28 cellular contexts compared by ENCODE assay signal in the genomic region with DNA sequence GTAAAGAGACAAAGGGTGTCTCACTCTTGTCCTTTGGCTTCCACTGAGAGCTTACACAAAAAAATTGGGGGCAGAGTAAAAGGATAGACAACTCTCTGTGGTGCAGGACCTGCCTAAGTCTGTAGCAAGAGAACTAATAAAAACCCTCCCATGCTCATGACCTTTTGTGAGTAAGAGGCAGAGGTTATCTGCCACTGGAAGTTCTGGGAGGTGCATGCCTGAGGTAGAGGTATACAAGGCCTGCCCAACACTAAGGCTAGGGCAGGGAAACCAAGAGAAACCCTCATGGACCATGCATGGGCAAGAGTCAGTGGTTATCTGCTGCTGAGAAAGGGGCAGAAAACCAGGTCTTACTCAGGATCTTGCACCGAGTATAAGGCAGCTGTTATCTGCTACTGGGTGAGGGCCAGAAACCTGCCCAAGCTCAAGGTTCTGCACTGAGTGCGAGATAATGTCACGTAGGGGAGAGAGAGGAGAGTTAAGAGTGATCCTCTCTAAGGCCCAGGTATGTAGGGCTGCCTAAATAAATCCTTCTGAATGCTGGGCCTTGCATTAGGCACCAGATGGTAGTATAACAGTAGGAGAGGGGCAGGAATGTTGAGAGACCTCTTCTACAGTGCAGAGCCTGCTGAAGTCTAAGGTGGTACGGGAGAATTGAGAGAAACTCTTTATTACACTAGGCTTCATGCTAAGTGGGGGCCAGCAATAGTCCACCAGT.
DNase-seq lines count a peak whose midpoint lies in the region; ATAC-seq and TF ChIP-seq lines count a peak whose summit lies in the region.
"Had no signal": no experiment of that assay in that cellular context is flagged by ENCODE, and none has a peak within 500 bp of the region (broad histone marks: within the 10 kb centered on the region; RNA-seq: fewer than 3 reads in every experiment).

No MANE protein-coding gene starts in this region.

- ATAC-seq in stimulated activated memory B cell treated with anti-CD40 and anti-IgM and Interleukin-4, amounts not matched to agents 10 μg/mL and 1 μg/mL and 100 μg/mL, for 72 hours: peak; percentile 24
- ATAC-seq in GM18858 (IDR thresholded peaks at IDR 0.05; ENCODE audit: unreplicated experiment): no peak
- ATAC-seq: activated T-helper 17 cell treated with anti-CD3 and anti-CD28 coated beads, Interleukin-2, amount 50 U/mL, for 72 hours; gastrocnemius medialis; naive thymus-derived CD4-positive, alpha-beta T cell had no signal

- H3K4me1 Mint-ChIP-seq in stimulated activated memory B cell treated with anti-CD40 and anti-IgM and Interleukin-4, amounts not matched to agents 10 μg/mL and 1 μg/mL and 100 μg/mL, for 72 hours: no peaks in the 10 kb centered on the region
- no peaks in the 10 kb centered on the region for H3K4me1 Mint-ChIP-seq in activated naive CD8-positive, alpha-beta T cell treated with anti-CD3 and anti-CD28 coated beads for 36 hours
- H3K4me1 Mint-ChIP-seq: activated T-helper 17 cell treated with anti-CD3 and anti-CD28 coated beads, Interleukin-2, amount 50 U/mL, for 72 hours; immature natural killer cell had no signal

- intact Hi-C loops in left ventricle myocardium inferior (cut with micrococcal nuclease) (no loop called here), cardiac septum (cut with DNase I) (no loop called here), dorsolateral prefrontal cortex (cut with DNase I) (no loop called here)

- no peak overlapping the region for H3K27ac Mint-ChIP-seq in stimulated activated memory B cell treated with anti-CD40 and anti-IgM and Interleukin-4, amounts not matched to agents 10 μg/mL and 1 μg/mL and 100 μg/mL, for 72 hours
- H3K27ac Mint-ChIP-seq in activated naive CD8-positive, alpha-beta T cell treated with anti-CD3 and anti-CD28 coated beads for 36 hours: no peak overlapping the region
- H3K27ac Mint-ChIP-seq: activated T-helper 17 cell treated with anti-CD3 and anti-CD28 coated beads, Interleukin-2, amount 50 U/mL, for 72 hours; dendritic cell treated with granulocyte-macrophage colony-stimulating factor and Interleukin-4, amounts not matched to agents 40 ng/mL and 50 ng/mL, for 4 days; immature natural killer cell; naive thymus-derived CD4-positive, alpha-beta T cell had no signal

- TF ChIP-seq CTCF in left ventricle myocardium inferior (IDR thresholded peaks at IDR 0.05; ENCODE audit: borderline replicate concordance): peak; percentile 19
- peak; percentile 24; the same call in 1 of the 2 replicates for TF ChIP-seq CTCF in WERI-Rb-1 (IDR thresholded peaks at IDR 0.05; ENCODE audit: low read depth, low read length)
- no peak for TF ChIP-seq CTCF in dorsolateral prefrontal cortex (IDR thresholded peaks at IDR 0.05 in 54 of 56, conservative IDR thresholded peaks at IDR 0.05 in 2 of 56; ENCODE audit: low read depth in 1 of 56, partially characterized antibody in 56 of 56)

- H3K36me3 Mint-ChIP-seq in stimulated activated memory B cell treated with anti-CD40 and anti-IgM and Interleukin-4, amounts not matched to agents 10 μg/mL and 1 μg/mL and 100 μg/mL, for 72 hours: no peaks in the 10 kb centered on the region
- H3K36me3 Mint-ChIP-seq in activated naive CD8-positive, alpha-beta T cell treated with anti-CD3 and anti-CD28 coated beads for 36 hours: no peaks in the 10 kb centered on the region
- H3K36me3 Mint-ChIP-seq: immature natural killer cell; naive thymus-derived CD4-positive, alpha-beta T cell had no signal

- H3K27ac ChIP-seq in left ventricle myocardium inferior (replicated peaks) (no peak overlapping the region), WERI-Rb-1 (peak overlapping the region; percentile 9; the same call in 1 of the 2 replicates), dorsolateral prefrontal cortex (no peak overlapping the region)
- H3K27ac ChIP-seq: cardiac muscle cell, gastrocnemius medialis, transverse colon had no signal

- no peak overlapping the region for H3K4me3 ChIP-seq in left ventricle myocardium inferior
- no peak overlapping the region for H3K4me3 ChIP-seq in WERI-Rb-1 (ENCODE audit: low read depth, low read length)
- H3K4me3 ChIP-seq in dorsolateral prefrontal cortex: no peak overlapping the region
- H3K4me3 ChIP-seq: cardiac muscle cell, gastrocnemius medialis, HAP-1, transverse colon had no signal

- DNase-seq in left ventricle myocardium inferior (no peak), cardiac septum (ENCODE audit: low spot score) (no peak), WERI-Rb-1 (no peak), islet precursor cell (peak; percentile 57), dorsolateral prefrontal cortex (no peak)
- DNase-seq in activated naive CD8-positive, alpha-beta T cell treated with anti-CD3 and anti-CD28 coated beads for 36 hours: no peak
- DNase-seq: ACHN; activated CD4-positive, alpha-beta T cell treated with anti-CD3 and anti-CD28 coated beads, Interleukin-2, amount 50 U/mL, for 1 hour; activated naive CD4-positive, alpha-beta T cell treated with anti-CD3 and anti-CD28 coated beads, Interleukin-2, amount 50 U/mL, for 16 hours; aorta; DMS53; gastrocnemius medialis; hippocampal formation; immature natural killer cell; mesendoderm; naive thymus-derived CD4-positive, alpha-beta T cell; NCI-H1436 treated with DMSO at 0.1 percent for 48 hours; NCI-H510A treated with DMSO at 0.1 percent for 48 hours; nucleus accumbens; SW 1271; T-helper 9 cell; transverse colon had no signal

- no peak overlapping the region for H3K4me3 Mint-ChIP-seq in stimulated activated memory B cell treated with anti-CD40 and anti-IgM and Interleukin-4, amounts not matched to agents 10 μg/mL and 1 μg/mL and 100 μg/mL, for 72 hours
- H3K4me3 Mint-ChIP-seq in activated naive CD8-positive, alpha-beta T cell treated with anti-CD3 and anti-CD28 coated beads for 36 hours: no peak overlapping the region
- H3K4me3 Mint-ChIP-seq: activated T-helper 17 cell treated with anti-CD3 and anti-CD28 coated beads, Interleukin-2, amount 50 U/mL, for 72 hours; dendritic cell treated with granulocyte-macrophage colony-stimulating factor and Interleukin-4, amounts not matched to agents 40 ng/mL and 50 ng/mL, for 4 days; immature natural killer cell; naive thymus-derived CD4-positive, alpha-beta T cell had no signal

- no peaks in the 10 kb centered on the region for H3K4me1 ChIP-seq in left ventricle myocardium inferior
- H3K4me1 ChIP-seq: HAP-1, transverse colon had no signal

- H3K27me3 ChIP-seq in left ventricle myocardium inferior (ENCODE audit: low read depth): no peaks in the 10 kb centered on the region
- no peaks in the 10 kb centered on the region for H3K27me3 ChIP-seq in WERI-Rb-1 (ENCODE audit: insufficient read depth, low read depth, severe bottlenecking)
- no peaks in the 10 kb centered on the region for H3K27me3 ChIP-seq in dorsolateral prefrontal cortex
- H3K27me3 ChIP-seq: cardiac muscle cell, gastrocnemius medialis, transverse colon had no signal

- H3K9me3 Mint-ChIP-seq in stimulated activated memory B cell treated with anti-CD40 and anti-IgM and Interleukin-4, amounts not matched to agents 10 μg/mL and 1 μg/mL and 100 μg/mL, for 72 hours: peaks cover 8% of the 10 kb centered on the region
- peaks cover 3% of the 10 kb centered on the region for H3K9me3 Mint-ChIP-seq in activated naive CD8-positive, alpha-beta T cell treated with anti-CD3 and anti-CD28 coated beads for 36 hours

- H3K9me3 ChIP-seq in left ventricle myocardium inferior (replicated peaks) (peaks cover 13% of the 10 kb centered on the region), WERI-Rb-1 (ENCODE audit: severe bottlenecking) (peaks cover 7% of the 10 kb centered on the region)
- H3K9me3 ChIP-seq: gastrocnemius medialis, HAP-1 had no signal

- no peaks in the 10 kb centered on the region for H3K36me3 ChIP-seq in left ventricle myocardium inferior
- H3K36me3 ChIP-seq in WERI-Rb-1: no peaks in the 10 kb centered on the region
- H3K36me3 ChIP-seq: cardiac muscle cell, gastrocnemius medialis, HAP-1, transverse colon had no signal

- no peaks in the 10 kb centered on the region for H3K27me3 Mint-ChIP-seq in stimulated activated memory B cell treated with anti-CD40 and anti-IgM and Interleukin-4, amounts not matched to agents 10 μg/mL and 1 μg/mL and 100 μg/mL, for 72 hours
- H3K27me3 Mint-ChIP-seq in activated naive CD8-positive, alpha-beta T cell treated with anti-CD3 and anti-CD28 coated beads for 36 hours: peaks cover 4% of the 10 kb centered on the region
- H3K27me3 Mint-ChIP-seq: dendritic cell treated with granulocyte-macrophage colony-stimulating factor and Interleukin-4, amounts not matched to agents 40 ng/mL and 50 ng/mL, for 4 days had no signal

Comparison
In these comparisons a context has a peak if more than half of its experiments do, and no peak if none do; other contexts are left out.
1. CTCF ChIP-seq: peak in left ventricle myocardium inferior (single experiment) and WERI-Rb-1 (single experiment); none in dorsolateral prefrontal cortex (0 of 56).